ENCODE assay signal across 1 cellular context in genomic region chr17:58317421-58318064, GRCh38.
TF ChIP-seq lines count a peak whose summit lies in the region.

No MANE protein-coding gene starts in this region.

TF ChIP-seq in K562, 482 proteins besides CTCF, POLR2A, EP300 and RAD21 (continued from another document):
- TF ChIP-seq SMC3 (conservative IDR thresholded peaks at IDR 0.05; ENCODE audit: insufficient read depth, low read depth, low read length), result peak; percentile 81
- TF ChIP-seq ZSCAN29 (IDR thresholded peaks at IDR 0.05), result no peak
- 0 out of 2 replicates have a peak, but pooled peaks have one; percentile 25 for TF ChIP-seq RB1 (IDR thresholded peaks at IDR 0.05; ENCODE audit: low read depth)
- TF ChIP-seq ARID2 (IDR thresholded peaks at IDR 0.05), result peak; percentile 72; the same call in 1 of the 2 replicates
- TF ChIP-seq, protein P1, sequence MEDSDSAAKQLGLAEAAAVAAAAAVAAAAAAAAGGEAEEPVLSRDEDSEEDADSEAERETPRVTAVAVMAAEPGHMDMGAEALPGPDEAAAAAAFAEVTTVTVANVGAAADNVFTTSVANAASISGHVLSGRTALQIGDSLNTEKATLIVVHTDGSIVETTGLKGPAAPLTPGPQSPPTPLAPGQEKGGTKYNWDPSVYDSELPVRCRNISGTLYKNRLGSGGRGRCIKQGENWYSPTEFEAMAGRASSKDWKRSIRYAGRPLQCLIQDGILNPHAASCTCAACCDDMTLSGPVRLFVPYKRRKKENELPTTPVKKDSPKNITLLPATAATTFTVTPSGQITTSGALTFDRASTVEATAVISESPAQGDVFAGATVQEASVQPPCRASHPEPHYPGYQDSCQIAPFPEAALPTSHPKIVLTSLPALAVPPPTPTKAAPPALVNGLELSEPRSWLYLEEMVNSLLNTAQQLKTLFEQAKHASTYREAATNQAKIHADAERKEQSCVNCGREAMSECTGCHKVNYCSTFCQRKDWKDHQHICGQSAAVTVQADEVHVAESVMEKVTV (CRISPR knock-in tag; IDR thresholded peaks at IDR 0.05), result peak; percentile 71
- TF ChIP-seq JUN (IDR thresholded peaks at IDR 0.05; ENCODE audit: borderline replicate concordance, low read depth, low read length), result no peak
- no peak for TF ChIP-seq JUN (CRISPR knock-in tag; IDR thresholded peaks at IDR 0.05; ENCODE audit: borderline replicate concordance)
- TF ChIP-seq CBX1 (IDR thresholded peaks at IDR 0.05; ENCODE audit: low read depth), result no peak
TF ChIP-seq in K562: peak in this region for 8.
